Comparison of ENCODE assay signal across 13 cellular contexts in the genomic region with DNA sequence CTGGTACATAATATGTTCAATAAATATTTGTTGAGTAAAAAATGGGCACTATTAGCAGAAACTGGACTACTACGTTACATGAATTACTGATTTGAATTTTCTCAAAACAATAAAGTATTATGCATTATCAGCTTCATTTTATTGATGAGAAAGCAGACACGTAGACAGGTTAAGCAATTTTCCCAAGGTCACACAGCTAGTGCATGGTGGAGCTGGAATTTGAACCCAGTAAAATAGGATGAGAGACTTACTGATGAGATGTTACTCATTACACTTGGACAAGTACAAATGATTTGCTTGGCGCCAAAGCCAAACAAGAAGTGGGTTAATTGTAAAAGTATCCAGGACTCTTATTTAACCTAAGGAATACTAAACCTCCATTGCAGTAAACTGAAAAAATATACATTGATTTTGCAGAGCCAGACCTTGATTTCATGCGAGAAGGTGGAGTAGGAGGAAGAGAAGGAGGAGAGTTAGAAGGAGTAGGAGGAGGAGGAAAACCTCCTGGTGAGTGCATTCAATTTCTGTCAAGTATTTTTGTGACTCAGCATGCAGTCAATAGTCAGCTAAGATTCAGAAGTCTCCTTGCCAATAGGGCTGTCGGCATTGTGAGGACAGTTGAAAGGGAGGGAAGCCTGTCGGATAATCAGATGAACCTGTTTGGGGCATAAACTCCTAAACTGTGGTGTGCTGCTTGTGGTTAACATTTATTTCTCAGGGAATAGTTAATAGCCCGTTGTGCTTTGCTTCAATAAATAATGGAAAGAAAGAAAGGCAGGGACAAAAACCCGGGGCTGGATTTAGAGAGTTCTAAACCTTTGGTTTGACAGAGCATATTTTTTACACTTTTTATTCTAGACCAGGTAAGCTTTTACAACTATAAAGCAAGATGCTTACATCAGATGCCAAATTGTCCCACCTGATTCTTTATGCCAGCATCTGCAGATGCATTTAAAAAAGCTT.
DNase-seq lines count a peak whose midpoint lies in the region; ATAC-seq and TF ChIP-seq lines count a peak whose summit lies in the region.
"Had no signal": no experiment of that assay in that cellular context is flagged by ENCODE, and none has a peak within 500 bp of the region (broad histone marks: within the 10 kb centered on the region; RNA-seq: fewer than 3 reads in every experiment).

No MANE protein-coding gene starts in this region.

- peak overlapping the region; percentile 79 for H3K27ac Mint-ChIP-seq in GM23338
- no peak overlapping the region for H3K27ac Mint-ChIP-seq in CD4-positive, alpha-beta T cell
- H3K27ac Mint-ChIP-seq: activated T-helper 1 cell treated with anti-CD3 and anti-CD28 coated beads, Interleukin-12 subunit alpha, Interleukin-12 subunit beta, Interleukin-2, Interleukin-4 antibody, amounts not matched to agents 30 ng/mL and 10 ng/mL and 1 ng/mL, durations not matched to agents 14 hours and 24 hours and 36 hours; dendritic cell treated with granulocyte-macrophage colony-stimulating factor and Interleukin-4, amounts not matched to agents 40 ng/mL and 50 ng/mL, for 4 days had no signal

- H3K4me2 ChIP-seq in GM23338 (peak overlapping the region; percentile 42), osteoblast (ENCODE audit: insufficient read depth, low read length) (peak overlapping the region; percentile 87)

- H4K20me1 ChIP-seq in GM23338 (replicated peaks; ENCODE audit: insufficient read depth): no peaks in the 10 kb centered on the region
- no peaks in the 10 kb centered on the region for H4K20me1 ChIP-seq in osteoblast (ENCODE audit: insufficient read depth, low read length)

- no peak overlapping the region for H3K4me3 ChIP-seq in GM23338
- H3K4me3 ChIP-seq in epithelial cell of proximal tubule (ENCODE audit: low read depth, low read length): no peak overlapping the region
- peak overlapping the region; percentile 57 for H3K4me3 ChIP-seq in osteoblast (ENCODE audit: insufficient read depth, low read length)
- no peak overlapping the region for H3K4me3 ChIP-seq in WERI-Rb-1 (ENCODE audit: low read depth, low read length)

- peak overlapping the region; percentile 27; the same call in 2 of the 3 replicates for H3K4me3 Mint-ChIP-seq in GM23338
- no peak overlapping the region for H3K4me3 Mint-ChIP-seq in CD4-positive, alpha-beta T cell
- H3K4me3 Mint-ChIP-seq: activated T-helper 1 cell treated with anti-CD3 and anti-CD28 coated beads, Interleukin-12 subunit alpha, Interleukin-12 subunit beta, Interleukin-2, Interleukin-4 antibody, amounts not matched to agents 30 ng/mL and 10 ng/mL and 1 ng/mL, durations not matched to agents 14 hours and 24 hours and 36 hours; dendritic cell treated with granulocyte-macrophage colony-stimulating factor and Interleukin-4, amounts not matched to agents 40 ng/mL and 50 ng/mL, for 4 days had no signal

- H3K9me2 ChIP-seq in GM23338 (ENCODE audit: insufficient read depth): no peaks in the 10 kb centered on the region

- POLR2A ChIA-PET in RWPE1 (lab: Yijun Ruan, JAX; ENCODE audit: low non-redundant PET): no interaction called here
- POLR2A ChIA-PET in CD4-positive, alpha-beta T cell (lab: Charles Lee): no interaction called here

- TF ChIP-seq CTCF in GM23338 (conservative IDR thresholded peaks at IDR 0.05; ENCODE audit: low read depth in 2 of 2) (no peak), RWPE1 (conservative IDR thresholded peaks at IDR 0.05; ENCODE audit: low read depth) (no peak), epithelial cell of proximal tubule (conservative IDR thresholded peaks at IDR 0.05; ENCODE audit: low read depth, low read length) (no peak), osteoblast (IDR thresholded peaks at IDR 0.05; ENCODE audit: extremely low read depth, low read depth, low read length) (no peak), WERI-Rb-1 (IDR thresholded peaks at IDR 0.05; ENCODE audit: low read depth, low read length) (no peak)
- no peak for TF ChIP-seq CTCF in CD4-positive, alpha-beta T cell (IDR thresholded peaks at IDR 0.05)

- peaks cover 23% of the 10 kb centered on the region for H3K4me1 ChIP-seq in GM23338 (ENCODE audit: insufficient read depth)
- H3K4me1 ChIP-seq in osteoblast (ENCODE audit: insufficient read depth, low read length): peaks cover 21% of the 10 kb centered on the region

- H3K9me3 ChIP-seq in osteoblast (ENCODE audit: low read depth, low read length) (no peaks in the 10 kb centered on the region), WERI-Rb-1 (ENCODE audit: severe bottlenecking) (no peaks in the 10 kb centered on the region)
- peaks cover 5% of the 10 kb centered on the region for H3K9me3 ChIP-seq in CD4-positive, alpha-beta T cell (ENCODE audit: control insufficient read depth, low read length)

- no peak overlapping the region for H2AFZ ChIP-seq in GM23338
- H2AFZ ChIP-seq in osteoblast (ENCODE audit: low read length): peak overlapping the region; percentile 63

- no peaks in the 10 kb centered on the region; the same call in 2 of the 3 replicates for H3K9me3 Mint-ChIP-seq in GM23338
- H3K9me3 Mint-ChIP-seq in CD4-positive, alpha-beta T cell: peaks cover 13% of the 10 kb centered on the region
- H3K9me3 Mint-ChIP-seq: dendritic cell treated with granulocyte-macrophage colony-stimulating factor and Interleukin-4, amounts not matched to agents 40 ng/mL and 50 ng/mL, for 4 days had no signal

- H3K27me3 Mint-ChIP-seq in GM23338 (ENCODE audit: insufficient read depth, low read depth, poor library complexity): no peaks in the 10 kb centered on the region
- H3K27me3 Mint-ChIP-seq in CD4-positive, alpha-beta T cell: peaks cover 22% of the 10 kb centered on the region

- H3K4me1 Mint-ChIP-seq in GM23338: peaks cover 26% of the 10 kb centered on the region
- no peaks in the 10 kb centered on the region for H3K4me1 Mint-ChIP-seq in CD4-positive, alpha-beta T cell (ENCODE audit: low read depth)

- H3K36me3 ChIP-seq in GM23338 (ENCODE audit: insufficient read depth) (no peaks in the 10 kb centered on the region), osteoblast (ENCODE audit: insufficient read depth, low read length) (no peaks in the 10 kb centered on the region), WERI-Rb-1 (no peaks in the 10 kb centered on the region)

- H3K79me2 ChIP-seq in GM23338 (replicated peaks; ENCODE audit: insufficient read depth) (no peaks in the 10 kb centered on the region), osteoblast (ENCODE audit: insufficient read depth, low read length) (no peaks in the 10 kb centered on the region)

- H3K27ac ChIP-seq in GM23338 (ENCODE audit: low read depth): no peak overlapping the region
- H3K27ac ChIP-seq in RWPE1: no peak overlapping the region
- peak overlapping the region; percentile 66 for H3K27ac ChIP-seq in osteoblast (ENCODE audit: low read depth, low read length)
- no peak overlapping the region for H3K27ac ChIP-seq in CD4-positive, alpha-beta T cell (ENCODE audit: low read depth, low read length)
- H3K27ac ChIP-seq in WERI-Rb-1: no peak overlapping the region

- peak; percentile 32 for DNase-seq in GM23338 (ENCODE audit: low spot score)
- peak; percentile 37 for DNase-seq in RWPE1 (ENCODE audit: low spot score)
- peak; percentile 30 for DNase-seq in epithelial cell of proximal tubule (ENCODE audit: low read depth)
- DNase-seq in osteoblast (ENCODE audit: insufficient read length, low spot score, missing footprints): peak; percentile 58
- no peak for DNase-seq in NCI-H82 (lab: John Stamatoyannopoulos, UW)
- no peak for DNase-seq in CD4-positive, alpha-beta T cell
- DNase-seq in WERI-Rb-1: no peak
- DNase-seq: NCI-H1436, small intestine had no signal

- peak; percentile 74 for ATAC-seq in GM23338
- ATAC-seq in CD4-positive, alpha-beta T cell (ENCODE audit: poor library complexity): no peak
- ATAC-seq in GM19463 (IDR thresholded peaks at IDR 0.05; ENCODE audit: unreplicated experiment): no peak
- ATAC-seq: Panc1 had no signal

- H3K27me3 ChIP-seq in GM23338 (ENCODE audit: insufficient read depth) (no peaks in the 10 kb centered on the region), osteoblast (ENCODE audit: insufficient read depth, low read length) (no peaks in the 10 kb centered on the region), WERI-Rb-1 (ENCODE audit: insufficient read depth, low read depth, severe bottlenecking) (peaks cover 62% of the 10 kb centered on the region)
- H3K27me3 ChIP-seq in CD4-positive, alpha-beta T cell (ENCODE audit: control insufficient read depth, insufficient read depth, low read length): no peaks in the 10 kb centered on the region

- H3F3A ChIP-seq in GM23338 (replicated peaks; ENCODE audit: low read depth): no peaks in the 10 kb centered on the region

- no peaks in the 10 kb centered on the region for H3K36me3 Mint-ChIP-seq in GM23338 (ENCODE audit: low read depth)
- H3K36me3 Mint-ChIP-seq in CD4-positive, alpha-beta T cell (ENCODE audit: low read depth): peaks cover 53% of the 10 kb centered on the region

- CTCF ChIA-PET in RWPE1 (lab: Yijun Ruan, JAX): interaction anchor here (0.6 to 0.7 kb wide), 4 partner anchors 38 to 586 kb away, joined by 3 to 4 read pairs (median 3); no protein-coding TSS in a partner anchor
- CTCF ChIA-PET in CD4-positive, alpha-beta T cell (lab: Charles Lee): no interaction called here

- intact Hi-C loops in CD4-positive, alpha-beta T cell (cut with DNase I, micrococcal nuclease): no loop called here

Comparison
In these comparisons a context has a peak if more than half of its experiments do, and no peak if none do; other contexts are left out.
1. DNase-seq: peak in GM23338 (single experiment), RWPE1 (single experiment), epithelial cell of proximal tubule (single experiment) and osteoblast (single experiment); none in NCI-H82 (single experiment), CD4-positive, alpha-beta T cell (0 of 10) and WERI-Rb-1 (single experiment).